1 cellular context compared by ENCODE assay signal in the genomic region with DNA sequence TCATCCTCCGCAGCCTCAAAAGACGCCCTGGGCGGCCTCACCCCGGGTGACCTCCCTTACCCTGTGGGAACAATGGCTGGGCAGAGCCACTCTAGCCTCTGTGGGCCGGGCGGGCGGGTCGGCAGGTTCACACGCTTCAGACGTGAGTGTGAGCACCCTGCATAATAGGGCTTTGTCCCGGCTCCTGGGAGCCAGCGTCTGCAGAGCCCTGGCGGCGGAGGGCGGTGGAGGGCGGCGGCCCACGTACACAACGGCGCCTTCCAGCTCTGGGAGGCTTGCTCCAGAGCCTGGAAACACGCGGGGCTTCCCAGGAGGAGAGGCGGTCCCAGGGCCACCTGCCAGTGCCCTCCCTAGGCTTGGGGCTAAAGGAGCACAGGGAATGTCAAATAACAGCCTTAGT.
TF ChIP-seq lines count a peak whose summit lies in the region.

No MANE protein-coding gene starts in this region.

TF ChIP-seq in HCT116, 20 proteins besides CTCF, POLR2A, EP300 and RAD21 (continued from another document):
- TF ChIP-seq, protein P1, sequence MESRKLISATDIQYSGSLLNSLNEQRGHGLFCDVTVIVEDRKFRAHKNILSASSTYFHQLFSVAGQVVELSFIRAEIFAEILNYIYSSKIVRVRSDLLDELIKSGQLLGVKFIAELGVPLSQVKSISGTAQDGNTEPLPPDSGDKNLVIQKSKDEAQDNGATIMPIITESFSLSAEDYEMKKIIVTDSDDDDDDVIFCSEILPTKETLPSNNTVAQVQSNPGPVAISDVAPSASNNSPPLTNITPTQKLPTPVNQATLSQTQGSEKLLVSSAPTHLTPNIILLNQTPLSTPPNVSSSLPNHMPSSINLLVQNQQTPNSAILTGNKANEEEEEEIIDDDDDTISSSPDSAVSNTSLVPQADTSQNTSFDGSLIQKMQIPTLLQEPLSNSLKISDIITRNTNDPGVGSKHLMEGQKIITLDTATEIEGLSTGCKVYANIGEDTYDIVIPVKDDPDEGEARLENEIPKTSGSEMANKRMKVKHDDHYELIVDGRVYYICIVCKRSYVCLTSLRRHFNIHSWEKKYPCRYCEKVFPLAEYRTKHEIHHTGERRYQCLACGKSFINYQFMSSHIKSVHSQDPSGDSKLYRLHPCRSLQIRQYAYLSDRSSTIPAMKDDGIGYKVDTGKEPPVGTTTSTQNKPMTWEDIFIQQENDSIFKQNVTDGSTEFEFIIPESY (IDR thresholded peaks at IDR 0.05; ENCODE audit: extremely low read depth, insufficient replicate concordance, low read length) = no peak
- no peak for TF ChIP-seq MAX (IDR thresholded peaks at IDR 0.05)
